2 cellular contexts compared by ENCODE assay signal in genomic region chr4:145546556-145546955, GRCh38.
TF ChIP-seq lines count a peak whose summit lies in the region.

No MANE protein-coding gene starts in this region.

TF ChIP-seq in GM23338, 12 proteins besides CTCF, POLR2A, EP300 and RAD21 (continued from another document):
- TF ChIP-seq REST (IDR thresholded peaks at IDR 0.05; ENCODE audit: unreplicated experiment) (no peak), ZNF462 (CRISPR knock-in tag; IDR thresholded peaks at IDR 0.05) (no peak)
TF ChIP-seq in GM23338: peak in this region for 0.

TF ChIP-seq in WTC11, 78 proteins besides CTCF, POLR2A, EP300 and RAD21 (continued from another document):
- no peak for TF ChIP-seq ZMAT4 (CRISPR knock-in tag; IDR thresholded peaks at IDR 0.05)
- TF ChIP-seq GTF2I (CRISPR knock-in tag; conservative IDR thresholded peaks at IDR 0.05), result no peak
- TF ChIP-seq ZNF281 (CRISPR knock-in tag; IDR thresholded peaks at IDR 0.05), result no peak
- TF ChIP-seq ZNF121 (CRISPR knock-in tag; IDR thresholded peaks at IDR 0.05), result no peak
- no peak for TF ChIP-seq SOX15 (CRISPR knock-in tag; IDR thresholded peaks at IDR 0.05)
- TF ChIP-seq ATF3 (CRISPR knock-in tag; conservative IDR thresholded peaks at IDR 0.05), result no peak
- no peak for TF ChIP-seq GRHL2 (CRISPR knock-in tag; IDR thresholded peaks at IDR 0.05; ENCODE audit: insufficient replicate concordance, severe bottlenecking)
- no peak for TF ChIP-seq CREM (CRISPR knock-in tag; IDR thresholded peaks at IDR 0.05)
